1 cellular context compared by ENCODE assay signal in the genomic region with DNA sequence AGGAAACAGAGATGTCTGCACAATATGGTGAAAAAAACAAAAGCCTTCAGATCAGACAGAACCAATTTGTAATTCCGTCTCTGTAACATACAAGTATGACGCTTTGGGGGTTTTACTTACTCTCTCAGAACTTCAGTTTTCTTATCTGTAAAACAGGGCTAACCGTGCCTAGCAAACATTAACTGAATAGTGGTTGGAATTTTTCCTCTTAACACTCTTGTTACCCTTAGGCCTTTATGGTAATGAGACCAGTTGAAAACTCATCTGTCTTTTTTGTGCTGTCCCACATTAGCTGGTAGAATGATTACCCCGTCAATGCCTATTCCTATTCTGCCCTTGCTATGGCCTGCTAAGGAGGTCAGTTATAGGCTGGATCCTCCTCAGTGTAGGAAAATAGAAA.
TF ChIP-seq lines count a peak whose summit lies in the region.

No MANE protein-coding gene starts in this region.

TF ChIP-seq in H1, 55 proteins besides CTCF, POLR2A, EP300 and RAD21:
- no peak for TF ChIP-seq TAF7 (optimal IDR thresholded peaks at IDR 0.05; ENCODE audit: borderline replicate concordance, low read depth, low read length)
- TF ChIP-seq YY1 (IDR thresholded peaks at IDR 0.05; ENCODE audit: low read depth, low read length): no peak
- TF ChIP-seq MAFK (IDR thresholded peaks at IDR 0.05; ENCODE audit: low read depth, low read length): no peak
- no peak for TF ChIP-seq MAX (IDR thresholded peaks at IDR 0.05)
- TF ChIP-seq, protein P1, sequence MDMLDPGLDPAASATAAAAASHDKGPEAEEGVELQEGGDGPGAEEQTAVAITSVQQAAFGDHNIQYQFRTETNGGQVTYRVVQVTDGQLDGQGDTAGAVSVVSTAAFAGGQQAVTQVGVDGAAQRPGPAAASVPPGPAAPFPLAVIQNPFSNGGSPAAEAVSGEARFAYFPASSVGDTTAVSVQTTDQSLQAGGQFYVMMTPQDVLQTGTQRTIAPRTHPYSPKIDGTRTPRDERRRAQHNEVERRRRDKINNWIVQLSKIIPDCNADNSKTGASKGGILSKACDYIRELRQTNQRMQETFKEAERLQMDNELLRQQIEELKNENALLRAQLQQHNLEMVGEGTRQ (IDR thresholded peaks at IDR 0.05; ENCODE audit: low read length): no peak
- TF ChIP-seq NANOG (IDR thresholded peaks at IDR 0.05; ENCODE audit: insufficient read depth, low read depth, low read length, poor library complexity, severe bottlenecking): no peak
- no peak for TF ChIP-seq CHD1 (IDR thresholded peaks at IDR 0.05; ENCODE audit: low read depth, low read length)
- TF ChIP-seq SIX5 (IDR thresholded peaks at IDR 0.05; ENCODE audit: low read depth, low read length): no peak
- TF ChIP-seq BACH1 (IDR thresholded peaks at IDR 0.05; ENCODE audit: low read length): no peak
- TF ChIP-seq EZH2 (IDR thresholded peaks at IDR 0.05; ENCODE audit: low read depth, low read length, severe bottlenecking): no peak
- no peak for TF ChIP-seq NRF1 (IDR thresholded peaks at IDR 0.05; ENCODE audit: low read depth, low read length)
- TF ChIP-seq EGR1 (IDR thresholded peaks at IDR 0.05; ENCODE audit: borderline replicate concordance, low read depth, low read length): no peak
- no peak for TF ChIP-seq TBP (IDR thresholded peaks at IDR 0.05; ENCODE audit: low read depth, low read length)
- no peak for TF ChIP-seq CHD7 (IDR thresholded peaks at IDR 0.05; ENCODE audit: insufficient replicate concordance, low read length)
- no peak for TF ChIP-seq JUN (IDR thresholded peaks at IDR 0.05; ENCODE audit: low read depth, low read length)
- TF ChIP-seq KDM5A (IDR thresholded peaks at IDR 0.05; ENCODE audit: low read length): no peak
- TF ChIP-seq, protein P2, sequence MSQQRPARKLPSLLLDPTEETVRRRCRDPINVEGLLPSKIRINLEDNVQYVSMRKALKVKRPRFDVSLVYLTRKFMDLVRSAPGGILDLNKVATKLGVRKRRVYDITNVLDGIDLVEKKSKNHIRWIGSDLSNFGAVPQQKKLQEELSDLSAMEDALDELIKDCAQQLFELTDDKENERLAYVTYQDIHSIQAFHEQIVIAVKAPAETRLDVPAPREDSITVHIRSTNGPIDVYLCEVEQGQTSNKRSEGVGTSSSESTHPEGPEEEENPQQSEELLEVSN (IDR thresholded peaks at IDR 0.05): no peak
- no peak for TF ChIP-seq ATF3 (IDR thresholded peaks at IDR 0.05; ENCODE audit: insufficient read depth, low read depth, low read length)
